In genomic region chr14:77212933-77213656, GRCh38 we compare ENCODE assay signal across 8 cellular contexts. TPM values are rescaled to one million over a fixed set of nuclear protein-coding genes. Genes with fewer than 3 reads are reported as not detected.
DNase-seq lines count a peak whose midpoint lies in the region; ATAC-seq, FAIRE-seq and TF ChIP-seq lines count a peak whose summit lies in the region.

No MANE protein-coding gene starts in this region.

- H3K27ac ChIP-seq in GM12878 (ENCODE audit: control insufficient read depth, insufficient read depth) (no peak overlapping the region), lung (ENCODE audit: low read depth in 1 of 2, low read length in 1 of 2) (no peak overlapping the region)
- no peak overlapping the region for H3K27ac ChIP-seq in CD8-positive, alpha-beta memory T cell (ENCODE audit: low read depth, low read length)

- no peak overlapping the region for H3K27ac Mint-ChIP-seq in CD8-positive, alpha-beta memory T cell

- no peaks in the 10 kb centered on the region for H3K79me2 ChIP-seq in GM12878 (ENCODE audit: control insufficient read depth, insufficient read depth, low read length)

- RAD21 ChIA-PET in GM12878 (lab: Charles Lee; ENCODE audit: unreplicated experiment) = interaction anchor here (0.6 to 3.7 kb wide), 15 partner anchors 17 to 336 kb away, joined by 3 to 29 read pairs (median 4); partner anchors contain the start of genes CIPC and TMEM63C

- H3K4me2 ChIP-seq in GM12878 (ENCODE audit: control insufficient read depth, insufficient read depth) = no peak overlapping the region

- no peak for TF ChIP-seq EP300 in GM12878 (IDR thresholded peaks at IDR 0.05; ENCODE audit: borderline replicate concordance in 1 of 2, control insufficient read depth in 1 of 2, low read depth in 2 of 2, low read length in 2 of 2)

- DNase-seq in AG09309 (ENCODE audit: low read depth) = no peak
- DNase-seq in NCI-H82 (lab: John Stamatoyannopoulos, UW) = peak; percentile 72
- DNase-seq in GM12878 (ENCODE audit: low read depth, low spot score) = no peak
- peak; percentile 38 for DNase-seq in lung (ENCODE audit: low spot score)
- DNase-seq in CD8-positive, alpha-beta memory T cell = no peak

- FAIRE-seq in GM12878 (lab: Jason Lieb, UNC) = peak; percentile 78

- peak; percentile 72 for ATAC-seq in HG03571 (IDR thresholded peaks at IDR 0.05; ENCODE audit: unreplicated experiment)
- peak; percentile 97 for ATAC-seq in GM12878
- ATAC-seq in lung (ENCODE audit: insufficient read depth, low FRiP score) = no peak
- no peak for ATAC-seq in HG02938 (IDR thresholded peaks at IDR 0.05; ENCODE audit: unreplicated experiment)

- peak; percentile 63 for TF ChIP-seq CTCF in AG09309 (IDR thresholded peaks at IDR 0.05; ENCODE audit: control insufficient read depth, insufficient read depth, low read depth, low read length, missing control alignments)
- TF ChIP-seq CTCF in GM12875 (IDR thresholded peaks at IDR 0.05; ENCODE audit: borderline replicate concordance, insufficient read depth, low read depth, low read length) = peak; percentile 91
- peak; percentile 70 to 89 (median 83) for TF ChIP-seq CTCF in GM12878 (IDR thresholded peaks at IDR 0.05 in 2 of 3, conservative IDR thresholded peaks at IDR 0.05 in 1 of 3; ENCODE audit: control insufficient read depth in 2 of 3, extremely low read depth in 1 of 3, insufficient read depth in 1 of 3, low read depth in 3 of 3, low read length in 3 of 3)
- TF ChIP-seq CTCF in lung (IDR thresholded peaks at IDR 0.05; ENCODE audit: control extremely low read depth, extremely low read depth) = no peak

- no peaks in the 10 kb centered on the region; the same call in 1 of the 2 replicates for H4K20me1 ChIP-seq in GM12878 (ENCODE audit: control insufficient read depth, insufficient read depth)

- SMC1A ChIA-PET in GM12878 (lab: Charles Lee; ENCODE audit: uncharacterized antibody, unreplicated experiment) = interaction anchor here (0.6 to 3.1 kb wide), 11 partner anchors 15 to 337 kb away, joined by 3 to 21 read pairs (median 4); no protein-coding TSS in a partner anchor

- no TSS peak for BruUV-seq in GM12878 (replicated peaks; lab: Mats Ljungman, UMichigan)

- H3K27me3 ChIP-seq in GM12878 (replicated peaks in 1 of 2; ENCODE audit: control insufficient read depth in 2 of 2, insufficient read depth in 2 of 2, low read length in 1 of 2) (0 out of 4 replicates have a peak, but pooled peaks cover 0 to 4% of the 10 kb centered on the region in 2 experiments), lung (ENCODE audit: control insufficient read depth, insufficient read depth) (no peaks in the 10 kb centered on the region)
- H3K27me3 ChIP-seq in CD8-positive, alpha-beta memory T cell (ENCODE audit: insufficient read depth, low read length, poor library complexity, severe bottlenecking) = no peaks in the 10 kb centered on the region

- H3K4me1 ChIP-seq in GM12878 (ENCODE audit: control insufficient read depth, insufficient read depth, low read length) = no peaks in the 10 kb centered on the region
- H3K4me1 ChIP-seq in lung (ENCODE audit: control insufficient read depth in 2 of 2, insufficient read depth in 2 of 2, low read length in 2 of 2) = no peaks in the 10 kb centered on the region
- no peaks in the 10 kb centered on the region for H3K4me1 ChIP-seq in CD8-positive, alpha-beta memory T cell (ENCODE audit: insufficient read depth, low read length)

- H3K27me3 Mint-ChIP-seq in CD8-positive, alpha-beta memory T cell = peaks cover 16 to 39% of the 10 kb centered on the region in 2 donors

- no peaks in the 10 kb centered on the region for H3K4me1 Mint-ChIP-seq in CD8-positive, alpha-beta memory T cell

- no peak for TF ChIP-seq POLR2A in GM12878 (IDR thresholded peaks at IDR 0.05; ENCODE audit: low read depth, low read length)

- WGBS in GM12878 (ENCODE audit: insufficient coverage, insufficient replicate concordance, low lambda C conversion rate, missing lambda C conversion rate) = under 1% methylated on average over 15 of the region's 17 CpGs
- WGBS in lung, 2 donors = 9 to 11% methylated on average over 17 of the region's 17 CpGs

- in situ Hi-C loops in GM12878 (cut with MboI) = no loop called here

- peak; percentile 66 for TF ChIP-seq RAD21 in GM12878 (IDR thresholded peaks at IDR 0.05; ENCODE audit: insufficient read depth, low read depth, low read length)

- H3K9ac ChIP-seq in GM12878 (ENCODE audit: control insufficient read depth, insufficient read depth, low read length) = no peak overlapping the region

- no peak overlapping the region for H3K4me3 Mint-ChIP-seq in CD8-positive, alpha-beta memory T cell

- H2AFZ ChIP-seq in GM12878 (ENCODE audit: control insufficient read depth, low read depth, low read length) = no peak overlapping the region

- intact Hi-C loops in GM12878 (cut with micrococcal nuclease; ENCODE audit: unreplicated experiment) = loop anchor here (5.0 kb wide), 1 partner anchor 61 kb away; no protein-coding TSS in a partner anchor

- POLR2A ChIA-PET in GM12878 (lab: Charles Lee) = no interaction called here
- POLR2A ChIA-PET in CD8-positive, alpha-beta memory T cell (lab: Charles Lee) = no interaction called here

- no peaks in the 10 kb centered on the region for H3K36me3 ChIP-seq in GM12878 (ENCODE audit: control insufficient read depth in 2 of 2, insufficient read depth in 2 of 2, low read length in 1 of 2)
- H3K36me3 ChIP-seq in lung (ENCODE audit: control insufficient read depth in 2 of 2, insufficient read depth in 2 of 2, low read length in 2 of 2) = no peaks in the 10 kb centered on the region
- no peaks in the 10 kb centered on the region for H3K36me3 ChIP-seq in CD8-positive, alpha-beta memory T cell (ENCODE audit: insufficient read depth, low read length)

- CTCF ChIA-PET in GM12878 (lab: Yijun Ruan, JAX) = interaction anchor here (0.7 to 5.6 kb wide), 32 partner anchors 9 to 342 kb away, joined by 3 to 73 read pairs (median 4); partner anchors contain the start of gene CIPC
- CTCF ChIA-PET in CD8-positive, alpha-beta memory T cell (lab: Charles Lee) = no interaction called here

- H3K4me3 ChIP-seq in AG09309 (ENCODE audit: control insufficient read depth, low read depth, low read length) (no peak overlapping the region), GM12875 (ENCODE audit: low read depth, low read length) (no peak overlapping the region), GM12878 (no peak overlapping the region), lung (no peak overlapping the region)
- no peak overlapping the region for H3K4me3 ChIP-seq in CD8-positive, alpha-beta memory T cell (ENCODE audit: low read length)

- H3K9me3 ChIP-seq in GM12878 (replicated peaks; ENCODE audit: control insufficient read depth, insufficient read depth, low read length) = no peaks in the 10 kb centered on the region
- H3K9me3 ChIP-seq in lung (ENCODE audit: control insufficient read depth in 2 of 2, insufficient read depth in 1 of 2, low read length in 1 of 2) = no peaks in the 10 kb centered on the region
- H3K9me3 ChIP-seq in CD8-positive, alpha-beta memory T cell (ENCODE audit: low read length) = no peaks in the 10 kb centered on the region

- no peaks in the 10 kb centered on the region for H3K36me3 Mint-ChIP-seq in CD8-positive, alpha-beta memory T cell

- no peaks in the 10 kb centered on the region for H3K9me3 Mint-ChIP-seq in CD8-positive, alpha-beta memory T cell

TF ChIP-seq in GM12878, 131 proteins besides CTCF, POLR2A, EP300 and RAD21 (continues in another document):
- no peak for TF ChIP-seq IKZF1 (conservative IDR thresholded peaks at IDR 0.05)

RNA-seq across cellular contexts. Expression of gene TMEM63C, which starts 31.5 kb away (rescaled TPM):
- total RNA-seq in GM12878 (2013; cell fraction: nucleolus; rRNA removed) = 12.5 and 15.2 TPM in 2 replicates
- 0.06 and 0.38 TPM in 2 replicates for total RNA-seq in GM12878 (2014; rRNA removed)
- total RNA-seq in GM12878 (2014; rRNA removed; fragmentation: Illumina TruSeq; extraction: Trizol) = 0.09 and 0.60 TPM in 2 replicates
- total RNA-seq in GM12878 (2021) = 0.74 and 1.3 TPM in 2 replicates
- 0.13 TPM for polyA plus RNA-seq in GM12878 (2011; ENCODE audit: low read depth)
- polyA plus RNA-seq in GM12878 (2011; rRNA removed) = 0.68 and 1.2 TPM in 2 replicates
- polyA plus RNA-seq in GM12878 (2011; cell fraction: cytosol; rRNA removed) = 2.1 and 2.3 TPM in 2 replicates
- 5.7 and 7.8 TPM in 2 replicates for polyA plus RNA-seq in GM12878 (2011; cell fraction: nucleus; rRNA removed)
- 0.24 and 0.38 TPM in 2 replicates for polyA plus RNA-seq in GM12878 (2012)
- polyA plus RNA-seq in GM12878 (2014; fragmentation: Illumina TruSeq; extraction: Trizol) = 0.16 and 0.41 TPM in 2 replicates
- not detected for polyA plus RNA-seq in GM12878 (2014; fragmentation: Nextera tagmentation; extraction: Ambion mirVana)
- 0.34 and 0.37 TPM in 2 replicates for polyA plus RNA-seq in GM12878 (2014; rRNA removed)
- polyA plus RNA-seq in GM12878 (2016; fragmentation: Nextera tagmentation; extraction: Ambion mirVana) = not detected
- polyA minus RNA-seq in GM12878 (2011; rRNA and poly(A)+ RNA removed) = 1.2 and 2.6 TPM in 2 replicates
- 0.27 TPM in 1 of 2 replicates, not detected in the other for polyA minus RNA-seq in GM12878 (2011; cell fraction: cytosol; rRNA and poly(A)+ RNA removed)
- polyA minus RNA-seq in GM12878 (2011; cell fraction: nucleus; rRNA and poly(A)+ RNA removed) = 2.1 and 3.5 TPM in 2 replicates
- total RNA-seq in lung = 1 to 10 TPM in 1 of 2 donors, under 1 TPM in 1; 0.48 to 1.2 TPM
- under 1 TPM; 0.20 to 0.41 TPM for polyA plus RNA-seq in lung
- under 1 TPM; 0.64 to 0.68 TPM for total RNA-seq in CD8-positive, alpha-beta memory T cell
- polyA plus RNA-seq in CD8-positive, alpha-beta memory T cell = 0.28 TPM

RNA-seq across cellular contexts. Expression of gene NGB, which starts 57.9 kb away (rescaled TPM):
- not detected in 2 replicates for total RNA-seq in GM12878 (2013; cell fraction: nucleolus; rRNA removed)
- total RNA-seq in GM12878 (2014; rRNA removed) = not detected in 2 replicates
- not detected in 2 replicates for total RNA-seq in GM12878 (2014; rRNA removed; fragmentation: Illumina TruSeq; extraction: Trizol)
- not detected in 2 replicates for total RNA-seq in GM12878 (2021)
- polyA plus RNA-seq in GM12878 (2011; ENCODE audit: low read depth) = not detected
- polyA plus RNA-seq in GM12878 (2011; rRNA removed) = 0.10 and 0.19 TPM in 2 replicates
- 0.25 and 0.48 TPM in 2 replicates for polyA plus RNA-seq in GM12878 (2011; cell fraction: cytosol; rRNA removed)
- 0.15 and 0.45 TPM in 2 replicates for polyA plus RNA-seq in GM12878 (2011; cell fraction: nucleus; rRNA removed)
- not detected in 2 replicates for polyA plus RNA-seq in GM12878 (2012)
- polyA plus RNA-seq in GM12878 (2014; fragmentation: Illumina TruSeq; extraction: Trizol) = not detected in 2 replicates
- polyA plus RNA-seq in GM12878 (2014; fragmentation: Nextera tagmentation; extraction: Ambion mirVana) = not detected
- polyA plus RNA-seq in GM12878 (2014; rRNA removed) = 0.06 TPM in 1 of 2 replicates, not detected in the other
- not detected for polyA plus RNA-seq in GM12878 (2016; fragmentation: Nextera tagmentation; extraction: Ambion mirVana)
- polyA minus RNA-seq in GM12878 (2011; rRNA and poly(A)+ RNA removed) = not detected in 2 replicates
- polyA minus RNA-seq in GM12878 (2011; cell fraction: cytosol; rRNA and poly(A)+ RNA removed) = not detected in 2 replicates
- not detected in 2 replicates for polyA minus RNA-seq in GM12878 (2011; cell fraction: nucleus; rRNA and poly(A)+ RNA removed)
- not detected for total RNA-seq in lung
- polyA plus RNA-seq in lung = not detected
- not detected for total RNA-seq in CD8-positive, alpha-beta memory T cell
- polyA plus RNA-seq in CD8-positive, alpha-beta memory T cell = not detected

Comparison
In these comparisons a context has a peak if more than half of its experiments do, and no peak if none do; other contexts are left out.
1. DNase-seq: peak in NCI-H82 (single experiment) and lung (single experiment); none in AG09309 (single experiment), GM12878 (single experiment) and CD8-positive, alpha-beta memory T cell (0 of 5).
2. ATAC-seq: peak in HG03571 (single experiment) and GM12878 (single experiment); none in lung (single experiment) and HG02938 (single experiment).